In genomic region chr10:64430690-64431323, GRCh38 we compare ENCODE assay signal across 10 cellular contexts.
DNase-seq lines count a peak whose midpoint lies in the region; ATAC-seq, FAIRE-seq and TF ChIP-seq lines count a peak whose summit lies in the region.
"Had no signal": no experiment of that assay in that cellular context is flagged by ENCODE, and none has a peak within 500 bp of the region (broad histone marks: within the 10 kb centered on the region; RNA-seq: fewer than 3 reads in every experiment).

No MANE protein-coding gene starts in this region.

- FAIRE-seq in H54 (lab: Jason Lieb, UNC), result peak; percentile 98

- ATAC-seq in Right ventricle myocardium superior (ENCODE audit: poor library complexity), result no peak

- no peaks in the 10 kb centered on the region for H3F3A ChIP-seq in SK-N-SH (replicated peaks; ENCODE audit: insufficient read depth)

- POLR2A ChIA-PET in SK-N-SH (lab: Yijun Ruan, JAX), result no interaction called here
- POLR2A ChIA-PET in activated CD4-positive, alpha-beta T cell treated with anti-CD3 and anti-CD28 coated beads, Interleukin-2, amount 10 ng/mL, durations not matched to agents 7 days and 5 days (lab: Charles Lee), result no interaction called here

- H3K4me1 ChIP-seq in SK-N-SH (ENCODE audit: control insufficient read depth in 1 of 2, insufficient read depth in 2 of 2, low read depth in 1 of 2, low read length in 1 of 2) (no peaks in the 10 kb centered on the region), iPS DF 6.9 (ENCODE audit: control insufficient read depth, insufficient read depth, low read length) (no peaks in the 10 kb centered on the region)

- TF ChIP-seq POLR2A in H54 (IDR thresholded peaks at IDR 0.05; ENCODE audit: low read depth, low read length), result no peak

- H3K27me3 Mint-ChIP-seq in activated CD4-positive, alpha-beta T cell treated with anti-CD3 and anti-CD28 coated beads, Interleukin-2, amount 10 ng/mL, durations not matched to agents 7 days and 5 days, result no peaks in the 10 kb centered on the region
- H3K27me3 Mint-ChIP-seq: activated naive CD4-positive, alpha-beta T cell treated with anti-CD3 and anti-CD28 coated beads, Interleukin-2, amount 50 U/mL, for 24 hours; CD4-positive, alpha-beta memory T cell had no signal

- H4K20me1 ChIP-seq in SK-N-SH (ENCODE audit: insufficient read depth), result no peaks in the 10 kb centered on the region

- no peak overlapping the region for H3K27ac ChIP-seq in SK-N-SH (ENCODE audit: low read depth in 2 of 2, low read length in 1 of 2)
- no peak overlapping the region for H3K27ac ChIP-seq in iPS DF 6.9 (ENCODE audit: low read length)

- H2AFZ ChIP-seq in SK-N-SH (ENCODE audit: low read depth), result no peak overlapping the region

- no peak overlapping the region for H3K4me2 ChIP-seq in SK-N-SH

- H3K36me3 Mint-ChIP-seq in activated CD4-positive, alpha-beta T cell treated with anti-CD3 and anti-CD28 coated beads, Interleukin-2, amount 10 ng/mL, durations not matched to agents 7 days and 5 days (ENCODE audit: low read depth), result no peaks in the 10 kb centered on the region
- H3K36me3 Mint-ChIP-seq: activated naive CD4-positive, alpha-beta T cell treated with anti-CD3 and anti-CD28 coated beads, Interleukin-2, amount 50 U/mL, for 24 hours; CD4-positive, alpha-beta memory T cell had no signal

- H3K4me3 Mint-ChIP-seq in activated CD4-positive, alpha-beta T cell treated with anti-CD3 and anti-CD28 coated beads, Interleukin-2, amount 10 ng/mL, durations not matched to agents 7 days and 5 days, result no peak overlapping the region
- H3K4me3 Mint-ChIP-seq: activated naive CD4-positive, alpha-beta T cell treated with anti-CD3 and anti-CD28 coated beads, Interleukin-2, amount 50 U/mL, for 24 hours; CD4-positive, alpha-beta memory T cell had no signal

- TF ChIP-seq EP300 in SK-N-SH (IDR thresholded peaks at IDR 0.05; ENCODE audit: borderline replicate concordance in 1 of 2, low read depth in 1 of 2, low read length in 1 of 2), result no peak

- H3K9me3 ChIP-seq in SK-N-SH, result no peaks in the 10 kb centered on the region
- no peaks in the 10 kb centered on the region for H3K9me3 ChIP-seq in iPS DF 6.9 (ENCODE audit: control insufficient read depth, insufficient read depth, low read length)

- H3K79me2 ChIP-seq in SK-N-SH (ENCODE audit: insufficient read depth), result no peaks in the 10 kb centered on the region

- H3K9me3 Mint-ChIP-seq in activated CD4-positive, alpha-beta T cell treated with anti-CD3 and anti-CD28 coated beads, Interleukin-2, amount 10 ng/mL, durations not matched to agents 7 days and 5 days, result no peaks in the 10 kb centered on the region
- H3K9me3 Mint-ChIP-seq: activated naive CD4-positive, alpha-beta T cell treated with anti-CD3 and anti-CD28 coated beads, Interleukin-2, amount 50 U/mL, for 24 hours had no signal

- H3K9me2 ChIP-seq in SK-N-SH, result peaks cover 3% of the 10 kb centered on the region; the same call in 1 of the 2 replicates

- WGBS in SK-N-SH (ENCODE audit: low lambda C conversion rate), result 27% methylated on average over 2 of the region's 2 CpGs
- WGBS in iPS DF 6.9 (ENCODE audit: insufficient coverage, insufficient read length), result no CpG with 5 or more reads among the region's 2 CpGs

- no peak overlapping the region for H3K9ac ChIP-seq in SK-N-SH

- H3K36me3 ChIP-seq in SK-N-SH (replicated peaks in 1 of 2; ENCODE audit: control insufficient read depth in 1 of 2, insufficient read depth in 2 of 2, low read length in 1 of 2), result no peaks in the 10 kb centered on the region
- H3K36me3 ChIP-seq in iPS DF 6.9 (ENCODE audit: control insufficient read depth, insufficient read depth, low read length), result no peaks in the 10 kb centered on the region

- intact Hi-C loops in Right ventricle myocardium superior (cut with DNase I), result no loop called here

- peak; percentile 52 for TF ChIP-seq CTCF in SK-N-SH (IDR thresholded peaks at IDR 0.05)

- H3K27ac Mint-ChIP-seq in activated CD4-positive, alpha-beta T cell treated with anti-CD3 and anti-CD28 coated beads, Interleukin-2, amount 10 ng/mL, durations not matched to agents 7 days and 5 days, result no peak overlapping the region
- H3K27ac Mint-ChIP-seq: activated naive CD4-positive, alpha-beta T cell treated with anti-CD3 and anti-CD28 coated beads, Interleukin-2, amount 50 U/mL, for 24 hours; CD4-positive, alpha-beta memory T cell had no signal

- no peaks in the 10 kb centered on the region for H3K4me1 Mint-ChIP-seq in activated CD4-positive, alpha-beta T cell treated with anti-CD3 and anti-CD28 coated beads, Interleukin-2, amount 10 ng/mL, durations not matched to agents 7 days and 5 days
- H3K4me1 Mint-ChIP-seq: activated naive CD4-positive, alpha-beta T cell treated with anti-CD3 and anti-CD28 coated beads, Interleukin-2, amount 50 U/mL, for 24 hours; CD4-positive, alpha-beta memory T cell had no signal

- TF ChIP-seq RAD21 in SK-N-SH (IDR thresholded peaks at IDR 0.05; ENCODE audit: low read length), result peak; percentile 78

- CTCF ChIA-PET in SK-N-SH (lab: Yijun Ruan, JAX), result interaction anchor here (0.8 to 1.6 kb wide), 10 partner anchors 14 to 1750 kb away, joined by 3 to 4 read pairs (median 3); no protein-coding TSS in a partner anchor
- CTCF ChIA-PET in activated CD4-positive, alpha-beta T cell treated with anti-CD3 and anti-CD28 coated beads, Interleukin-2, amount 10 ng/mL, durations not matched to agents 7 days and 5 days (lab: Charles Lee), result no interaction called here

- DNase-seq in A172 (ENCODE audit: low spot score) (peak; percentile 52), H54 (ENCODE audit: insufficient read length, low spot score) (no peak), SK-N-SH (peak; percentile 6), iPS DF 6.9 (ENCODE audit: low read depth, low spot score) (peak; percentile 48), COLO829 (ENCODE audit: low spot score) (no peak), Right ventricle myocardium superior (no peak)
- no peak for DNase-seq in stimulated activated CD4-positive, alpha-beta T cell treated with anti-CD3 and anti-CD28 coated beads, Interleukin-12 subunit alpha, Interleukin-12 subunit beta, amount 100 ng/mL, for 4 hours
- DNase-seq in activated CD4-positive, alpha-beta T cell treated with anti-CD3 and anti-CD28 coated beads, Interleukin-2, amount 10 ng/mL, durations not matched to agents 7 days and 5 days, result no peak
- DNase-seq: CD4-positive, alpha-beta memory T cell had no signal

- H3K4me3 ChIP-seq in SK-N-SH (ENCODE audit: low read depth in 2 of 2, low read length in 1 of 2) (peak overlapping the region in 1 of 2 experiments; percentile 31; a peak in 1 of 4 replicates), iPS DF 6.9 (ENCODE audit: low read length) (no peak overlapping the region)

- H3K27me3 ChIP-seq in SK-N-SH (ENCODE audit: insufficient read depth) (no peaks in the 10 kb centered on the region), iPS DF 6.9 (ENCODE audit: control insufficient read depth, insufficient read depth, low read length) (no peaks in the 10 kb centered on the region)

TF ChIP-seq in SK-N-SH, 30 proteins besides CTCF, POLR2A, EP300 and RAD21:
- TF ChIP-seq CHD2 (IDR thresholded peaks at IDR 0.05; ENCODE audit: low read length, partially characterized antibody), result no peak
- TF ChIP-seq GATA2 (CRISPR knock-in tag; IDR thresholded peaks at IDR 0.05), result no peak
- peak; percentile 56 for TF ChIP-seq SMC3 (IDR thresholded peaks at IDR 0.05; ENCODE audit: low read depth, low read length)
- no peak for TF ChIP-seq MXI1 (IDR thresholded peaks at IDR 0.05; ENCODE audit: low read depth, low read length)
- TF ChIP-seq TAF1 (IDR thresholded peaks at IDR 0.05; ENCODE audit: borderline replicate concordance, low read depth, low read length), result no peak
- no peak for TF ChIP-seq ZBTB33 (IDR thresholded peaks at IDR 0.05; ENCODE audit: borderline replicate concordance, low read depth)
- TF ChIP-seq IRF3 (IDR thresholded peaks at IDR 0.05; ENCODE audit: low read depth, low read length), result no peak
- no peak for TF ChIP-seq ELF1 (IDR thresholded peaks at IDR 0.05)
TF ChIP-seq in SK-N-SH: peak in this region for 1.

Comparison
In these comparisons a context has a peak if more than half of its experiments do, and no peak if none do; other contexts are left out.
1. DNase-seq: peak in A172 (single experiment), SK-N-SH (single experiment) and iPS DF 6.9 (single experiment); none in H54 (single experiment), COLO829 (single experiment), Right ventricle myocardium superior (single experiment), stimulated activated CD4-positive, alpha-beta T cell treated with anti-CD3 and anti-CD28 coated beads, Interleukin-12 subunit alpha, Interleukin-12 subunit beta, amount 100 ng/mL, for 4 hours (single experiment) and activated CD4-positive, alpha-beta T cell treated with anti-CD3 and anti-CD28 coated beads, Interleukin-2, amount 10 ng/mL, durations not matched to agents 7 days and 5 days (single experiment).